ENCODE assay signal across 1 cellular context in the genomic region with DNA sequence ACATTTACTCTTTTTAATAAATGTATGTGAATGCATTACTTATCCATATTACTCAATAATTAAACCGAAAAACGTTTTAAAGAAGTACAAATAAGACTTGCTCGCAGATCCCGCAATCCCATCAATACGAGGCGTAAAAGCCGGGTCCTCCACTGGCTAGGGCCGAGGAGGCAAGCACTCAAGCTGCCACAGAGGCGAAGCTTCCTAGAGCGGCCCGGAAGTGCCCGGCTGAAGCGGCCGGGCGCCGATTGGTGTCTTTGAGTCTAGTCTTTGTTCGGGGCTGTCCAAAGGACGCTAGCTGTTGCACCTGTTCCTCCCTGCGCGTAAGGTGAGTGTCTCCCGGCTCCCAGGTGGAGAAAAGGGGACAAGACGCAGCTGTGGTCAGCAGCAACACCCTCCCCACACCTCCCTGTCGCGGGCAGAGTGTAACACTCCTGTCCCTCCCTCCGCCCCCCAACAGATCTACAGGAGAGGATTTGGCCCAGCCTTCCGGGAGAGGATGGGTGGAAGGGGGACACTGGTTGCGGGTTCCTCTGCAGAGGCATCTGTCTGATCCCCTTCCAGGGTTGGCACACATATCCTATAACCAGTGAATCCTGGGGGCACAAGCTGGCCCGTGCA.
TF ChIP-seq lines count a peak whose summit lies in the region.

A gene (plus strand): TSS at position 260 of the 621 bp plus-strand sequence. CDS start 835 bp downstream, outside the sequence.

TF ChIP-seq in HepG2, 621 proteins besides CTCF, POLR2A, EP300 and RAD21 (continued from another document and continues in another):
- TF ChIP-seq, protein P1, sequence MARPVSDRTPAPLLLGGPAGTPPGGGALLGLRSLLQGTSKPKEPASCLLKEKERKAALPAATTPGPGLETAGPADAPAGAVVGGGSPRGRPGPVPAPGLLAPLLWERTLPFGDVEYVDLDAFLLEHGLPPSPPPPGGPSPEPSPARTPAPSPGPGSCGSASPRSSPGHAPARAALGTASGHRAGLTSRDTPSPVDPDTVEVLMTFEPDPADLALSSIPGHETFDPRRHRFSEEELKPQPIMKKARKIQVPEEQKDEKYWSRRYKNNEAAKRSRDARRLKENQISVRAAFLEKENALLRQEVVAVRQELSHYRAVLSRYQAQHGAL (CRISPR knock-in tag; IDR thresholded peaks at IDR 0.05; ENCODE audit: not compliant biosample characterization): peak; percentile 76
- TF ChIP-seq NAIF1 (CRISPR knock-in tag; IDR thresholded peaks at IDR 0.05; ENCODE audit: borderline replicate concordance) (peak; percentile 62), ZNF33A (CRISPR knock-in tag; IDR thresholded peaks at IDR 0.05; ENCODE audit: borderline replicate concordance) (no peak), PLRG1 (conservative IDR thresholded peaks at IDR 0.05) (no peak), EEA1 (CRISPR knock-in tag; IDR thresholded peaks at IDR 0.05; ENCODE audit: borderline replicate concordance) (no peak), ZFP36 (IDR thresholded peaks at IDR 0.05; ENCODE audit: borderline replicate concordance, low read depth, low read length, partially characterized antibody) (no peak), ZFP82 (CRISPR knock-in tag; IDR thresholded peaks at IDR 0.05; ENCODE audit: borderline replicate concordance) (no peak), GZF1 (CRISPR knock-in tag; IDR thresholded peaks at IDR 0.05) (no peak; the same call in 1 of the 2 replicates), SUZ12 (IDR thresholded peaks at IDR 0.05; ENCODE audit: low read depth, low read length) (no peak), BORCS8-MEF2B (CRISPR knock-in tag; IDR thresholded peaks at IDR 0.05) (peak; percentile 85; the same call in 1 of the 2 replicates), EED (CRISPR knock-in tag; IDR thresholded peaks at IDR 0.05) (peak; percentile 54; the same call in 1 of the 2 replicates), NFE2L1 (CRISPR knock-in tag; IDR thresholded peaks at IDR 0.05; ENCODE audit: borderline replicate concordance) (peak; percentile 66; the same call in 1 of the 2 replicates), AKAP8 (CRISPR knock-in tag; IDR thresholded peaks at IDR 0.05) (0 out of 2 replicates have a peak, but pooled peaks have one; percentile 42), ZNF772 (CRISPR knock-in tag; IDR thresholded peaks at IDR 0.05) (no peak; the same call in 1 of the 2 replicates), SAP130 (CRISPR knock-in tag; IDR thresholded peaks at IDR 0.05; ENCODE audit: low read depth) (peak; percentile 99), GLI4 (CRISPR knock-in tag; IDR thresholded peaks at IDR 0.05; ENCODE audit: borderline replicate concordance) (no peak; the same call in 1 of the 2 replicates), ZNF564 (CRISPR knock-in tag; IDR thresholded peaks at IDR 0.05) (no peak), ZNF761 (CRISPR knock-in tag; conservative IDR thresholded peaks at IDR 0.05) (0 out of 2 replicates have a peak, but pooled peaks have one; percentile 31), SMYD3 (CRISPR knock-in tag; IDR thresholded peaks at IDR 0.05) (peak; percentile 71; the same call in 1 of the 2 replicates), RBFOX2 (IDR thresholded peaks at IDR 0.05; ENCODE audit: low read depth, low read length) (peak; percentile 71), ZFX (CRISPR knock-in tag; IDR thresholded peaks at IDR 0.05; ENCODE audit: low read depth) (peak; percentile 78), ZNF530 (CRISPR knock-in tag; IDR thresholded peaks at IDR 0.05; ENCODE audit: low read depth) (no peak), NFIC (IDR thresholded peaks at IDR 0.05; ENCODE audit: low read length) (no peak), NBN (conservative IDR thresholded peaks at IDR 0.05) (no peak), ZC3H4 (CRISPR knock-in tag; IDR thresholded peaks at IDR 0.05; ENCODE audit: borderline replicate concordance) (no peak; the same call in 1 of the 2 replicates), ZEB1 (IDR thresholded peaks at IDR 0.05; ENCODE audit: insufficient replicate concordance, low read depth) (peak; percentile 92), FOXC1 (CRISPR knock-in tag; IDR thresholded peaks at IDR 0.05; ENCODE audit: borderline replicate concordance) (peak; percentile 92), ZNF326 (CRISPR knock-in tag; IDR thresholded peaks at IDR 0.05; ENCODE audit: borderline replicate concordance) (no peak), REPIN1 (CRISPR knock-in tag; IDR thresholded peaks at IDR 0.05; ENCODE audit: borderline replicate concordance, low read depth) (peak; percentile 84; the same call in 1 of the 2 replicates), ZNF780A (CRISPR knock-in tag; IDR thresholded peaks at IDR 0.05) (no peak), ZNF660 (CRISPR knock-in tag; IDR thresholded peaks at IDR 0.05; ENCODE audit: borderline replicate concordance, low read depth) (no peak), NONO (IDR thresholded peaks at IDR 0.05) (no peak), NONO (CRISPR knock-in tag; conservative IDR thresholded peaks at IDR 0.05) (peak; percentile 73)
- TF ChIP-seq, protein P2, sequence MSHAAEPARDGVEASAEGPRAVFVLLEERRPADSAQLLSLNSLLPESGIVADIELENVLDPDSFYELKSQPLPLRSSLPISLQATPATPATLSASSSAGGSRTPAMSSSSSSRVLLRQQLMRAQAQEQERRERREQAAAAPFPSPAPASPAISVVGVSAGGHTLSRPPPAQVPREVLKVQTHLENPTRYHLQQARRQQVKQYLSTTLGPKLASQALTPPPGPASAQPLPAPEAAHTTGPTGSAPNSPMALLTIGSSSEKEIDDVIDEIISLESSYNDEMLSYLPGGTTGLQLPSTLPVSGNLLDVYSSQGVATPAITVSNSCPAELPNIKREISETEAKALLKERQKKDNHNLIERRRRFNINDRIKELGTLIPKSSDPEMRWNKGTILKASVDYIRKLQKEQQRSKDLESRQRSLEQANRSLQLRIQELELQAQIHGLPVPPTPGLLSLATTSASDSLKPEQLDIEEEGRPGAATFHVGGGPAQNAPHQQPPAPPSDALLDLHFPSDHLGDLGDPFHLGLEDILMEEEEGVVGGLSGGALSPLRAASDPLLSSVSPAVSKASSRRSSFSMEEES (CRISPR knock-in tag; IDR thresholded peaks at IDR 0.05): peak; percentile 19; the same call in 1 of the 2 replicates
- TF ChIP-seq, protein P3, sequence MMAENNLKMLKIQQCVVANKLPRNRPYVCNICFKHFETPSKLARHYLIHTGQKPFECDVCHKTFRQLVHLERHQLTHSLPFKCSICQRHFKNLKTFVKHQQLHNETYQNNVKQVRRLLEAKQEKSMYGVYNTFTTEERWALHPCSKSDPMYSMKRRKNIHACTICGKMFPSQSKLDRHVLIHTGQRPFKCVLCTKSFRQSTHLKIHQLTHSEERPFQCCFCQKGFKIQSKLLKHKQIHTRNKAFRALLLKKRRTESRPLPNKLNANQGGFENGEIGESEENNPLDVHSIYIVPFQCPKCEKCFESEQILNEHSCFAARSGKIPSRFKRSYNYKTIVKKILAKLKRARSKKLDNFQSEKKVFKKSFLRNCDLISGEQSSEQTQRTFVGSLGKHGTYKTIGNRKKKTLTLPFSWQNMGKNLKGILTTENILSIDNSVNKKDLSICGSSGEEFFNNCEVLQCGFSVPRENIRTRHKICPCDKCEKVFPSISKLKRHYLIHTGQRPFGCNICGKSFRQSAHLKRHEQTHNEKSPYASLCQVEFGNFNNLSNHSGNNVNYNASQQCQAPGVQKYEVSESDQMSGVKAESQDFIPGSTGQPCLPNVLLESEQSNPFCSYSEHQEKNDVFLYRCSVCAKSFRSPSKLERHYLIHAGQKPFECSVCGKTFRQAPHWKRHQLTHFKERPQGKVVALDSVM (CRISPR knock-in tag; IDR thresholded peaks at IDR 0.05): no peak; the same call in 1 of the 2 replicates
- TF ChIP-seq, protein P4, sequence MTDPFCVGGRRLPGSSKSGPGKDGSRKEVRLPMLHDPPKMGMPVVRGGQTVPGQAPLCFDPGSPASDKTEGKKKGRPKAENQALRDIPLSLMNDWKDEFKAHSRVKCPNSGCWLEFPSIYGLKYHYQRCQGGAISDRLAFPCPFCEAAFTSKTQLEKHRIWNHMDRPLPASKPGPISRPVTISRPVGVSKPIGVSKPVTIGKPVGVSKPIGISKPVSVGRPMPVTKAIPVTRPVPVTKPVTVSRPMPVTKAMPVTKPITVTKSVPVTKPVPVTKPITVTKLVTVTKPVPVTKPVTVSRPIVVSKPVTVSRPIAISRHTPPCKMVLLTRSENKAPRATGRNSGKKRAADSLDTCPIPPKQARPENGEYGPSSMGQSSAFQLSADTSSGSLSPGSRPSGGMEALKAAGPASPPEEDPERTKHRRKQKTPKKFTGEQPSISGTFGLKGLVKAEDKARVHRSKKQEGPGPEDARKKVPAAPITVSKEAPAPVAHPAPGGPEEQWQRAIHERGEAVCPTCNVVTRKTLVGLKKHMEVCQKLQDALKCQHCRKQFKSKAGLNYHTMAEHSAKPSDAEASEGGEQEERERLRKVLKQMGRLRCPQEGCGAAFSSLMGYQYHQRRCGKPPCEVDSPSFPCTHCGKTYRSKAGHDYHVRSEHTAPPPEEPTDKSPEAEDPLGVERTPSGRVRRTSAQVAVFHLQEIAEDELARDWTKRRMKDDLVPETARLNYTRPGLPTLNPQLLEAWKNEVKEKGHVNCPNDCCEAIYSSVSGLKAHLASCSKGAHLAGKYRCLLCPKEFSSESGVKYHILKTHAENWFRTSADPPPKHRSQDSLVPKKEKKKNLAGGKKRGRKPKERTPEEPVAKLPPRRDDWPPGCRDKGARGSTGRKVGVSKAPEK (CRISPR knock-in tag; IDR thresholded peaks at IDR 0.05; ENCODE audit: borderline replicate concordance): peak; percentile 70; the same call in 1 of the 2 replicates
- TF ChIP-seq, protein P5, sequence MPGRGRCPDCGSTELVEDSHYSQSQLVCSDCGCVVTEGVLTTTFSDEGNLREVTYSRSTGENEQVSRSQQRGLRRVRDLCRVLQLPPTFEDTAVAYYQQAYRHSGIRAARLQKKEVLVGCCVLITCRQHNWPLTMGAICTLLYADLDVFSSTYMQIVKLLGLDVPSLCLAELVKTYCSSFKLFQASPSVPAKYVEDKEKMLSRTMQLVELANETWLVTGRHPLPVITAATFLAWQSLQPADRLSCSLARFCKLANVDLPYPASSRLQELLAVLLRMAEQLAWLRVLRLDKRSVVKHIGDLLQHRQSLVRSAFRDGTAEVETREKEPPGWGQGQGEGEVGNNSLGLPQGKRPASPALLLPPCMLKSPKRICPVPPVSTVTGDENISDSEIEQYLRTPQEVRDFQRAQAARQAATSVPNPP (CRISPR knock-in tag; IDR thresholded peaks at IDR 0.05): no peak
- TF ChIP-seq, protein P6, sequence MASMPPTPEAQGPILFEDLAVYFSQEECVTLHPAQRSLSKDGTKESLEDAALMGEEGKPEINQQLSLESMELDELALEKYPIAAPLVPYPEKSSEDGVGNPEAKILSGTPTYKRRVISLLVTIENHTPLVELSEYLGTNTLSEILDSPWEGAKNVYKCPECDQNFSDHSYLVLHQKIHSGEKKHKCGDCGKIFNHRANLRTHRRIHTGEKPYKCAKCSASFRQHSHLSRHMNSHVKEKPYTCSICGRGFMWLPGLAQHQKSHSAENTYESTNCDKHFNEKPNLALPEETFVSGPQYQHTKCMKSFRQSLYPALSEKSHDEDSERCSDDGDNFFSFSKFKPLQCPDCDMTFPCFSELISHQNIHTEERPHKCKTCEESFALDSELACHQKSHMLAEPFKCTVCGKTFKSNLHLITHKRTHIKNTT (CRISPR knock-in tag; IDR thresholded peaks at IDR 0.05): no peak
- TF ChIP-seq, protein P7, sequence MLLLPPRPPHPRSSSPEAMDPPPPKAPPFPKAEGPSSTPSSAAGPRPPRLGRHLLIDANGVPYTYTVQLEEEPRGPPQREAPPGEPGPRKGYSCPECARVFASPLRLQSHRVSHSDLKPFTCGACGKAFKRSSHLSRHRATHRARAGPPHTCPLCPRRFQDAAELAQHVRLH (CRISPR knock-in tag; IDR thresholded peaks at IDR 0.05; ENCODE audit: borderline replicate concordance, low read depth): peak; percentile 77; the same call in 1 of the 2 replicates
- TF ChIP-seq, protein P8, sequence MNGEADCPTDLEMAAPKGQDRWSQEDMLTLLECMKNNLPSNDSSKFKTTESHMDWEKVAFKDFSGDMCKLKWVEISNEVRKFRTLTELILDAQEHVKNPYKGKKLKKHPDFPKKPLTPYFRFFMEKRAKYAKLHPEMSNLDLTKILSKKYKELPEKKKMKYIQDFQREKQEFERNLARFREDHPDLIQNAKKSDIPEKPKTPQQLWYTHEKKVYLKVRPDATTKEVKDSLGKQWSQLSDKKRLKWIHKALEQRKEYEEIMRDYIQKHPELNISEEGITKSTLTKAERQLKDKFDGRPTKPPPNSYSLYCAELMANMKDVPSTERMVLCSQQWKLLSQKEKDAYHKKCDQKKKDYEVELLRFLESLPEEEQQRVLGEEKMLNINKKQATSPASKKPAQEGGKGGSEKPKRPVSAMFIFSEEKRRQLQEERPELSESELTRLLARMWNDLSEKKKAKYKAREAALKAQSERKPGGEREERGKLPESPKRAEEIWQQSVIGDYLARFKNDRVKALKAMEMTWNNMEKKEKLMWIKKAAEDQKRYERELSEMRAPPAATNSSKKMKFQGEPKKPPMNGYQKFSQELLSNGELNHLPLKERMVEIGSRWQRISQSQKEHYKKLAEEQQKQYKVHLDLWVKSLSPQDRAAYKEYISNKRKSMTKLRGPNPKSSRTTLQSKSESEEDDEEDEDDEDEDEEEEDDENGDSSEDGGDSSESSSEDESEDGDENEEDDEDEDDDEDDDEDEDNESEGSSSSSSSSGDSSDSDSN (CRISPR knock-in tag; IDR thresholded peaks at IDR 0.05): peak; percentile 73
- TF ChIP-seq, protein P9, sequence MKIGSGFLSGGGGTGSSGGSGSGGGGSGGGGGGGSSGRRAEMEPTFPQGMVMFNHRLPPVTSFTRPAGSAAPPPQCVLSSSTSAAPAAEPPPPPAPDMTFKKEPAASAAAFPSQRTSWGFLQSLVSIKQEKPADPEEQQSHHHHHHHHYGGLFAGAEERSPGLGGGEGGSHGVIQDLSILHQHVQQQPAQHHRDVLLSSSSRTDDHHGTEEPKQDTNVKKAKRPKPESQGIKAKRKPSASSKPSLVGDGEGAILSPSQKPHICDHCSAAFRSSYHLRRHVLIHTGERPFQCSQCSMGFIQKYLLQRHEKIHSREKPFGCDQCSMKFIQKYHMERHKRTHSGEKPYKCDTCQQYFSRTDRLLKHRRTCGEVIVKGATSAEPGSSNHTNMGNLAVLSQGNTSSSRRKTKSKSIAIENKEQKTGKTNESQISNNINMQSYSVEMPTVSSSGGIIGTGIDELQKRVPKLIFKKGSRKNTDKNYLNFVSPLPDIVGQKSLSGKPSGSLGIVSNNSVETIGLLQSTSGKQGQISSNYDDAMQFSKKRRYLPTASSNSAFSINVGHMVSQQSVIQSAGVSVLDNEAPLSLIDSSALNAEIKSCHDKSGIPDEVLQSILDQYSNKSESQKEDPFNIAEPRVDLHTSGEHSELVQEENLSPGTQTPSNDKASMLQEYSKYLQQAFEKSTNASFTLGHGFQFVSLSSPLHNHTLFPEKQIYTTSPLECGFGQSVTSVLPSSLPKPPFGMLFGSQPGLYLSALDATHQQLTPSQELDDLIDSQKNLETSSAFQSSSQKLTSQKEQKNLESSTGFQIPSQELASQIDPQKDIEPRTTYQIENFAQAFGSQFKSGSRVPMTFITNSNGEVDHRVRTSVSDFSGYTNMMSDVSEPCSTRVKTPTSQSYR (CRISPR knock-in tag; IDR thresholded peaks at IDR 0.05; ENCODE audit: borderline replicate concordance): no peak
- TF ChIP-seq, protein P10, sequence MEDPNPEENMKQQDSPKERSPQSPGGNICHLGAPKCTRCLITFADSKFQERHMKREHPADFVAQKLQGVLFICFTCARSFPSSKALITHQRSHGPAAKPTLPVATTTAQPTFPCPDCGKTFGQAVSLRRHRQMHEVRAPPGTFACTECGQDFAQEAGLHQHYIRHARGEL (CRISPR knock-in tag; IDR thresholded peaks at IDR 0.05): no peak
